ENCODE assay signal across 20 cellular contexts in genomic region chr3:190155752-190156151, GRCh38. TPM values are rescaled to one million over a fixed set of nuclear protein-coding genes. Genes with fewer than 3 reads are reported as not detected.
DNase-seq lines count a peak whose midpoint lies in the region; ATAC-seq and TF ChIP-seq lines count a peak whose summit lies in the region.
"Had no signal": no experiment of that assay in that cellular context is flagged by ENCODE, and none has a peak within 500 bp of the region (broad histone marks: within the 10 kb centered on the region; RNA-seq: fewer than 3 reads in every experiment).

No MANE protein-coding gene starts in this region.

- peaks cover 18% of the 10 kb centered on the region for H3K4me1 Mint-ChIP-seq in MCF 10A (ENCODE audit: insufficient read depth, unreplicated experiment)

- BruUV-seq in MCF 10A (replicated peaks; lab: Mats Ljungman, UMichigan) = no TSS peak

- H3K36me3 ChIP-seq in breast epithelium (no peaks in the 10 kb centered on the region), testis (ENCODE audit: low read depth, missing control alignments) (no peaks in the 10 kb centered on the region)
- H3K36me3 ChIP-seq: BLaER1 treated with 17β-estradiol and CSF1 and Interleukin-3, amounts not matched to agents 10 nM and 100 nM; thoracic aorta had no signal

- peak overlapping the region; percentile 10 for H3K4me3 Mint-ChIP-seq in MCF 10A (ENCODE audit: unreplicated experiment)
- H3K4me3 Mint-ChIP-seq: nephron progenitor cell had no signal

- TF ChIP-seq CTCF in MCF 10A (IDR thresholded peaks at IDR 0.05; ENCODE audit: unreplicated experiment) (no peak), breast epithelium (IDR thresholded peaks at IDR 0.05) (no peak), astrocyte of the spinal cord (IDR thresholded peaks at IDR 0.05; ENCODE audit: low read depth, low read length) (no peak), testis (IDR thresholded peaks at IDR 0.05) (no peak)

- no peaks in the 10 kb centered on the region for H3K9me3 ChIP-seq in breast epithelium
- H3K9me3 ChIP-seq in testis = no peaks in the 10 kb centered on the region
- H3K9me3 ChIP-seq: thoracic aorta had no signal

- 23 to 59% methylated on average over 4 of the region's 4 CpGs for WGBS in testis, 2 donors

- no peaks in the 10 kb centered on the region for H3K27me3 Mint-ChIP-seq in MCF 10A (ENCODE audit: insufficient read depth, unreplicated experiment)
- H3K27me3 Mint-ChIP-seq: progenitor cell of endocrine pancreas had no signal

- H3K4me1 ChIP-seq in breast epithelium (no peaks in the 10 kb centered on the region), testis (peaks cover 5% of the 10 kb centered on the region)
- H3K4me1 ChIP-seq: BLaER1 treated with 17β-estradiol and CSF1 and Interleukin-3, amounts not matched to agents 10 nM and 100 nM had no signal

- intact Hi-C loops in MCF 10A (cut with micrococcal nuclease) = no loop called here
- intact Hi-C loops in breast epithelium (cut with DNase I; ENCODE audit: low total_unique reads) = loop anchor here (2.0 kb wide), 1 partner anchor 17 kb away; no protein-coding TSS in a partner anchor
- intact Hi-C loops in left colon (cut with DNase I, micrococcal nuclease) = no loop called here
- intact Hi-C loops in testis (cut with DNase I; ENCODE audit: low total_unique reads) = no loop called here

- H3K27ac Mint-ChIP-seq in MCF 10A (ENCODE audit: low read depth, unreplicated experiment) = peak overlapping the region; percentile 89
- H3K27ac Mint-ChIP-seq: nephron progenitor cell, progenitor cell of endocrine pancreas had no signal

- DNase-seq in MCF 10A (ENCODE audit: unreplicated experiment) (peak; percentile 79), breast epithelium (ENCODE audit: low spot score in 2 of 2) (no peak), astrocyte of the spinal cord (ENCODE audit: low read depth, low spot score) (peak; percentile 20), left colon (peak; percentile 39 to 80), hippocampal formation (lab: John Stamatoyannopoulos, UW) (no peak), HuH-7.5 (ENCODE audit: low spot score) (no peak), testis (no peak)
- DNase-seq: activated CD8-positive, alpha-beta memory T cell treated with anti-CD3 and anti-CD28 coated beads for 24 hours; DMS 273 treated with DMSO at 0.1 percent for 48 hours; effector CD4-positive, alpha-beta T cell; hypothalamus; kidney glomerular epithelial cell; NCI-H1048; NCI-H524 treated with DMSO at 0.1 percent for 48 hours; nephron progenitor cell; OCI-M1 had no signal

- no peak overlapping the region for H3K27ac ChIP-seq in breast epithelium
- H3K27ac ChIP-seq in testis = no peak overlapping the region
- H3K27ac ChIP-seq: BLaER1 treated with 17β-estradiol and CSF1 and Interleukin-3, amounts not matched to agents 10 nM and 100 nM; thoracic aorta had no signal

- H3K27me3 ChIP-seq in breast epithelium = no peaks in the 10 kb centered on the region
- H3K27me3 ChIP-seq in testis = no peaks in the 10 kb centered on the region
- H3K27me3 ChIP-seq: BLaER1 treated with 17β-estradiol and CSF1 and Interleukin-3, amounts not matched to agents 10 nM and 100 nM had no signal

- POLR2A ChIA-PET in MCF 10A (lab: Yijun Ruan, JAX) = interaction anchor here (0.5 to 3.6 kb wide), 22 partner anchors 9 to 887 kb away, joined by 3 to 36 read pairs (median 4); partner anchors contain the start of genes CLDN1 and P3H2

- no peaks in the 10 kb centered on the region for H3K9me3 Mint-ChIP-seq in MCF 10A (ENCODE audit: unreplicated experiment)

- ATAC-seq in left colon (peak; percentile 95), GM18520 (IDR thresholded peaks at IDR 0.05; ENCODE audit: unreplicated experiment) (no peak)

- CTCF ChIA-PET in MCF 10A (lab: Yijun Ruan, JAX) = interaction anchor here (0.8 to 1.3 kb wide), 5 partner anchors 13 to 181 kb away, joined by 3 to 4 read pairs (median 3); partner anchors contain the start of gene P3H2

- H3K4me3 ChIP-seq in breast epithelium (no peak overlapping the region), astrocyte of the spinal cord (ENCODE audit: low read depth, low read length) (no peak overlapping the region), testis (no peak overlapping the region)
- H3K4me3 ChIP-seq: BLaER1 treated with 17β-estradiol and CSF1 and Interleukin-3, amounts not matched to agents 10 nM and 100 nM; thoracic aorta had no signal

- in situ Hi-C loops in astrocyte of the spinal cord (cut with HindIII; ENCODE audit: low sequenced_read_pairs) = no loop called here

- H3K36me3 Mint-ChIP-seq in MCF 10A (ENCODE audit: insufficient read depth, unreplicated experiment) = no peaks in the 10 kb centered on the region

- TF ChIP-seq POLR2A in breast epithelium (IDR thresholded peaks at IDR 0.05) (no peak), testis (IDR thresholded peaks at IDR 0.05) (no peak)

RNA-seq across cellular contexts. Expression of gene P3H2, which starts 35.1 kb away (rescaled TPM):
- total RNA-seq in MCF 10A (2022) = 19.8 and 60.2 TPM in 2 replicates
- total RNA-seq in breast epithelium = 10 to 100 TPM in 2 of 3 donors, 1 to 10 TPM in 1; 1.6 to 12.3 (median 10.2) TPM
- total RNA-seq in left colon = 10 to 100 TPM; 39.5 to 46.4 TPM
- total RNA-seq in testis = 10 to 100 TPM in 1 of 2 donors, 1 to 10 TPM in 1; 7.2 to 10.1 TPM
- polyA plus RNA-seq in testis (ENCODE audit: insufficient read depth, low read depth, low replicate concordance) = 11.0 TPM

Comparison
In these comparisons a context has a peak if more than half of its experiments do, and no peak if none do; other contexts are left out.
1. DNase-seq: peak in MCF 10A (single experiment), astrocyte of the spinal cord (single experiment) and left colon (2 of 2); none in breast epithelium (0 of 2), hippocampal formation (0 of 2), HuH-7.5 (single experiment) and testis (single experiment).